ENCODE assay signal across 15 cellular contexts in genomic region chr1:192439373-192440025, GRCh38.
DNase-seq lines count a peak whose midpoint lies in the region; ATAC-seq, FAIRE-seq and TF ChIP-seq lines count a peak whose summit lies in the region.
"Had no signal": no experiment of that assay in that cellular context is flagged by ENCODE, and none has a peak within 500 bp of the region (broad histone marks: within the 10 kb centered on the region; RNA-seq: fewer than 3 reads in every experiment).

No MANE protein-coding gene starts in this region.

- FAIRE-seq in small intestine (lab: Jason Lieb, UNC) = no peak

- H3K4me1 ChIP-seq in SJSA1 (replicated peaks) (peaks cover 9% of the 10 kb centered on the region), small intestine (ENCODE audit: control insufficient read depth in 2 of 2, insufficient read depth in 1 of 2, low read depth in 1 of 2, low read length in 1 of 2) (no peaks in the 10 kb centered on the region)
- H3K4me1 ChIP-seq: neural progenitor cell had no signal

- H3K36me3 ChIP-seq in SJSA1 (no peaks in the 10 kb centered on the region), small intestine (ENCODE audit: control insufficient read depth in 2 of 2, insufficient read depth in 2 of 2, low read length in 2 of 2) (no peaks in the 10 kb centered on the region)
- H3K36me3 ChIP-seq: neural progenitor cell had no signal

- H3K27me3 Mint-ChIP-seq in activated T-cell treated with anti-CD3 and anti-CD28 coated beads, Interleukin-2, amount 50 U/mL, for 4 hours (ENCODE audit: low read depth) = peaks cover 5% of the 10 kb centered on the region
- H3K27me3 Mint-ChIP-seq in stimulated activated memory B cell treated with anti-CD40 and anti-IgM and Interleukin-4, amounts not matched to agents 10 μg/mL and 1 μg/mL and 100 μg/mL, for 72 hours = peaks cover 13% of the 10 kb centered on the region

- 65 to 77% (median 73%) methylated on average over 6 of the region's 6 CpGs for WGBS in small intestine, 3 donors

- no peaks in the 10 kb centered on the region for H3K36me3 Mint-ChIP-seq in activated T-cell treated with anti-CD3 and anti-CD28 coated beads, Interleukin-2, amount 50 U/mL, for 4 hours (ENCODE audit: insufficient read depth)
- H3K36me3 Mint-ChIP-seq in stimulated activated memory B cell treated with anti-CD40 and anti-IgM and Interleukin-4, amounts not matched to agents 10 μg/mL and 1 μg/mL and 100 μg/mL, for 72 hours = no peaks in the 10 kb centered on the region
- H3K36me3 Mint-ChIP-seq: neural progenitor cell had no signal

- H3K4me3 ChIP-seq in SJSA1 = no peak overlapping the region
- no peak overlapping the region for H3K4me3 ChIP-seq in fibroblast of mammary gland (ENCODE audit: control insufficient read depth, low read depth, low read length)
- no peak overlapping the region for H3K4me3 ChIP-seq in small intestine (ENCODE audit: low read depth in 1 of 2, low read length in 2 of 2)
- H3K4me3 ChIP-seq: neural progenitor cell had no signal

- H3K27me3 ChIP-seq in SJSA1 (replicated peaks) (no peaks in the 10 kb centered on the region), small intestine (ENCODE audit: control insufficient read depth in 2 of 2, insufficient read depth in 2 of 2, low read length in 2 of 2) (no peaks in the 10 kb centered on the region)
- H3K27me3 ChIP-seq: neural progenitor cell had no signal

- no peak overlapping the region for H3K4me3 Mint-ChIP-seq in activated T-cell treated with anti-CD3 and anti-CD28 coated beads, Interleukin-2, amount 50 U/mL, for 4 hours
- H3K4me3 Mint-ChIP-seq in stimulated activated memory B cell treated with anti-CD40 and anti-IgM and Interleukin-4, amounts not matched to agents 10 μg/mL and 1 μg/mL and 100 μg/mL, for 72 hours = no peak overlapping the region
- H3K4me3 Mint-ChIP-seq: neural progenitor cell; stimulated activated naive CD8-positive, alpha-beta T cell treated with anti-CD3 and anti-CD28 coated beads, Interleukin-15, Interleukin-2, amounts not matched to agents 100 ng/mL and 50 ng/mL, for 24 hours; T-helper 17 cell had no signal

- H3K9me3 ChIP-seq in SJSA1 (replicated peaks) (no peaks in the 10 kb centered on the region), small intestine (ENCODE audit: control insufficient read depth, low read depth) (no peaks in the 10 kb centered on the region)

- TF ChIP-seq CTCF in fibroblast of mammary gland (conservative IDR thresholded peaks at IDR 0.05; ENCODE audit: control insufficient read depth, insufficient read depth, low read depth, low read length) = no peak

- no peaks in the 10 kb centered on the region for H3K4me1 Mint-ChIP-seq in activated T-cell treated with anti-CD3 and anti-CD28 coated beads, Interleukin-2, amount 50 U/mL, for 4 hours (ENCODE audit: low read depth)
- H3K4me1 Mint-ChIP-seq in stimulated activated memory B cell treated with anti-CD40 and anti-IgM and Interleukin-4, amounts not matched to agents 10 μg/mL and 1 μg/mL and 100 μg/mL, for 72 hours = no peaks in the 10 kb centered on the region

- H3K27ac ChIP-seq in SJSA1 = no peak overlapping the region
- H3K27ac ChIP-seq in small intestine (ENCODE audit: low read depth in 1 of 2, low read length in 1 of 2) = no peak overlapping the region
- H3K27ac ChIP-seq: neural progenitor cell had no signal

- no peaks in the 10 kb centered on the region for H3K9me3 Mint-ChIP-seq in activated T-cell treated with anti-CD3 and anti-CD28 coated beads, Interleukin-2, amount 50 U/mL, for 4 hours
- H3K9me3 Mint-ChIP-seq in stimulated activated memory B cell treated with anti-CD40 and anti-IgM and Interleukin-4, amounts not matched to agents 10 μg/mL and 1 μg/mL and 100 μg/mL, for 72 hours = no peaks in the 10 kb centered on the region
- H3K9me3 Mint-ChIP-seq: stimulated activated naive CD8-positive, alpha-beta T cell treated with anti-CD3 and anti-CD28 coated beads, Interleukin-15, Interleukin-2, amounts not matched to agents 100 ng/mL and 50 ng/mL, for 24 hours had no signal

- ATAC-seq in activated T-cell treated with anti-CD3 and anti-CD28 coated beads, Interleukin-2, amount 50 U/mL, for 4 hours = peak; percentile 30 to 48
- ATAC-seq in stimulated activated memory B cell treated with anti-CD40 and anti-IgM and Interleukin-4, amounts not matched to agents 10 μg/mL and 1 μg/mL and 100 μg/mL, for 72 hours = peak; percentile 25
- ATAC-seq in GM21528 (IDR thresholded peaks at IDR 0.05; ENCODE audit: low FRiP score, unreplicated experiment) = no peak
- ATAC-seq: T-helper 17 cell had no signal

- no peak for DNase-seq in activated T-cell treated with anti-CD3 and anti-CD28 coated beads, Interleukin-2, amount 50 U/mL, for 4 hours
- DNase-seq in activated T-cell treated with anti-CD3 and anti-CD28 coated beads, Interleukin-2, amount 50 U/mL, for 1 hour = no peak
- peak; percentile 48 to 53 for DNase-seq in SJSA1 (ENCODE audit: low read depth in 1 of 2, low spot score in 2 of 2)
- DNase-seq in fibroblast of mammary gland (ENCODE audit: low read depth) = peak; percentile 88
- DNase-seq in small intestine = no peak
- DNase-seq in NCI-H1694 (lab: John Stamatoyannopoulos, UW) = no peak
- DNase-seq: AML-193; kidney; NCI-H146; stimulated activated CD4-positive, alpha-beta T cell treated with anti-CD3 and anti-CD28 coated beads, Interleukin-1b, Interleukin-23, amount 100 ng/mL, for 48 hours; T-helper 17 cell had no signal

- H3K27ac Mint-ChIP-seq in stimulated activated memory B cell treated with anti-CD40 and anti-IgM and Interleukin-4, amounts not matched to agents 10 μg/mL and 1 μg/mL and 100 μg/mL, for 72 hours = no peak overlapping the region
- H3K27ac Mint-ChIP-seq: neural progenitor cell; stimulated activated naive CD8-positive, alpha-beta T cell treated with anti-CD3 and anti-CD28 coated beads, Interleukin-15, Interleukin-2, amounts not matched to agents 100 ng/mL and 50 ng/mL, for 24 hours; T-helper 17 cell had no signal

Comparison
In these comparisons a context has a peak if more than half of its experiments do, and no peak if none do; other contexts are left out.
1. DNase-seq: peak in SJSA1 (2 of 2) and fibroblast of mammary gland (single experiment); none in activated T-cell treated with anti-CD3 and anti-CD28 coated beads, Interleukin-2, amount 50 U/mL, for 4 hours (single experiment), activated T-cell treated with anti-CD3 and anti-CD28 coated beads, Interleukin-2, amount 50 U/mL, for 1 hour (single experiment), small intestine (single experiment) and NCI-H1694 (single experiment).